11 cellular contexts compared by ENCODE assay signal in the genomic region with DNA sequence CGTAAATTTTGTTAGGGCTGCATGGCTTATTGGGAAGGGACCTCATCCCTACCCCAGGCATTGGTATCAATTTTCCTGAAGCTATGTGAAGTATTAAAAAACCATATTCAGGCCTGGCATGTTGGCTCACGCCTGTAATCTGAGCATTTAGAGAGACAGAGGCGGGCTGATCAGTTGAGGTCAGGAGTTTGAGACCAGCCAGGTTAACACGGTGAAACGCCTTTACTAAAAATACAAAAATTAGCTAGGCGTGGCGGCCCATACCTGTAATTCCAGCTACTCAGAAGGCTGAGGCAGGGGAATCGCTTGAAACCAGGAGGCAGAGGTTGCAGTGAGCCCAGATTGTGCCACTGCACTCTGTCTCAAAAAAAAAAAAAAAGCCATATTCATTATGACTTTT. TPM values are rescaled to one million over a fixed set of nuclear protein-coding genes. Genes with fewer than 3 reads are reported as not detected.
DNase-seq lines count a peak whose midpoint lies in the region; ATAC-seq and TF ChIP-seq lines count a peak whose summit lies in the region.
"Had no signal": no experiment of that assay in that cellular context is flagged by ENCODE, and none has a peak within 500 bp of the region (broad histone marks: within the 10 kb centered on the region; RNA-seq: fewer than 3 reads in every experiment).

No MANE protein-coding gene starts in this region.

- POLR2A ChIA-PET in activated CD4-positive, alpha-beta T cell treated with anti-CD3 and anti-CD28 coated beads, Interleukin-2, amount 10 ng/mL, durations not matched to agents 7 days and 5 days (lab: Charles Lee), result no interaction called here

- peak overlapping the region; percentile 14 for H4K91ac ChIP-seq in trophoblast cell (ENCODE audit: low read depth, low read length)

- no peaks in the 10 kb centered on the region for H3K9me3 Mint-ChIP-seq in activated CD4-positive, alpha-beta T cell treated with anti-CD3 and anti-CD28 coated beads, Interleukin-2, amount 10 ng/mL, durations not matched to agents 7 days and 5 days

- H3K27ac Mint-ChIP-seq in activated CD4-positive, alpha-beta T cell treated with anti-CD3 and anti-CD28 coated beads, Interleukin-2, amount 10 ng/mL, durations not matched to agents 7 days and 5 days, result peak overlapping the region; percentile 41

- H2BK120ac ChIP-seq in trophoblast cell (ENCODE audit: insufficient read depth, low read length, poor library complexity), result no peak overlapping the region

- no peak overlapping the region for H2BK12ac ChIP-seq in trophoblast cell (ENCODE audit: low read length)

- no peak for DNase-seq in activated CD4-positive, alpha-beta T cell treated with anti-CD3 and anti-CD28 coated beads, Interleukin-2, amount 10 ng/mL, durations not matched to agents 7 days and 5 days
- DNase-seq in activated CD4-positive, alpha-beta T cell treated with anti-CD3 and anti-CD28 coated beads, Interleukin-2, amount 50 U/mL, for 1 hour, result no peak
- DNase-seq in RWPE2 (ENCODE audit: low spot score) (no peak), epithelial cell of prostate (ENCODE audit: low read depth, low spot score) (no peak), trophoblast cell (peak in 1 of 2 donors; percentile 13), HUDEP-2 (lab: John Stamatoyannopoulos, UW; ENCODE audit: unreplicated experiment in 76 of 76) (no peak)
- DNase-seq in activated CD8-positive, alpha-beta memory T cell treated with anti-CD3 and anti-CD28 coated beads for 24 hours, result no peak
- DNase-seq: kidney glomerular epithelial cell, NCI-H2171 treated with DMSO at 0.1 percent for 48 hours had no signal

- H2AK5ac ChIP-seq in trophoblast cell (ENCODE audit: low read length), result no peak overlapping the region

- no peaks in the 10 kb centered on the region for H3K9me3 ChIP-seq in RWPE2 (ENCODE audit: severe bottlenecking)
- H3K9me3 ChIP-seq in trophoblast cell (ENCODE audit: insufficient read depth, low read depth, low read length), result no peaks in the 10 kb centered on the region
- H3K9me3 ChIP-seq: SK-N-SH had no signal

- H2BK5ac ChIP-seq in trophoblast cell (ENCODE audit: low read depth, low read length, poor library complexity), result no peak overlapping the region

- H3K4me1 Mint-ChIP-seq in activated CD4-positive, alpha-beta T cell treated with anti-CD3 and anti-CD28 coated beads, Interleukin-2, amount 10 ng/mL, durations not matched to agents 7 days and 5 days, result peaks cover 66% of the 10 kb centered on the region

- H3K4me3 Mint-ChIP-seq in activated CD4-positive, alpha-beta T cell treated with anti-CD3 and anti-CD28 coated beads, Interleukin-2, amount 10 ng/mL, durations not matched to agents 7 days and 5 days, result peak overlapping the region; percentile 66

- no peak for TF ChIP-seq CTCF in RWPE2 (IDR thresholded peaks at IDR 0.05; ENCODE audit: poor library complexity, severe bottlenecking)

- peak overlapping the region; percentile 65 for H4K8ac ChIP-seq in trophoblast cell (ENCODE audit: low read depth, low read length)

- H3K27ac ChIP-seq in RWPE2 (ENCODE audit: poor library complexity, severe bottlenecking), result peak overlapping the region; percentile 30
- peak overlapping the region; percentile 9 for H3K27ac ChIP-seq in epithelial cell of prostate
- H3K27ac ChIP-seq in trophoblast cell (ENCODE audit: low read depth, low read length), result no peak overlapping the region

- no peak overlapping the region for H2AFZ ChIP-seq in trophoblast cell (ENCODE audit: insufficient read depth, low read length, poor library complexity)

- no peak overlapping the region for H3K23ac ChIP-seq in trophoblast cell (ENCODE audit: low read length)

- no peak overlapping the region for H3K18ac ChIP-seq in trophoblast cell (ENCODE audit: low read length)

- H3K79me2 ChIP-seq in trophoblast cell (ENCODE audit: control insufficient read depth, insufficient read depth, low read length, poor library complexity), result peaks cover 12% of the 10 kb centered on the region

- CTCF ChIA-PET in activated CD4-positive, alpha-beta T cell treated with anti-CD3 and anti-CD28 coated beads, Interleukin-2, amount 10 ng/mL, durations not matched to agents 7 days and 5 days (lab: Charles Lee), result interaction anchor here (0.9 to 2.6 kb wide), 5 partner anchors 12 to 69 kb away, joined by 3 to 10 read pairs (median 4); no protein-coding TSS in a partner anchor

- no CpG with 5 or more reads among the region's 8 CpGs for WGBS in trophoblast cell (ENCODE audit: extremely low coverage, insufficient coverage, insufficient read length)

- H3K79me1 ChIP-seq in trophoblast cell (ENCODE audit: low read length), result peaks cover 8% of the 10 kb centered on the region

- H3K36me3 ChIP-seq in RWPE2 (ENCODE audit: low read depth), result peaks cover 3% of the 10 kb centered on the region; the same call in 1 of the 2 replicates
- no peaks in the 10 kb centered on the region for H3K36me3 ChIP-seq in trophoblast cell (ENCODE audit: control insufficient read depth in 1 of 2, insufficient read depth in 2 of 2, low read length in 2 of 2)

- H3K9ac ChIP-seq in trophoblast cell (ENCODE audit: low read length), result no peak overlapping the region
- H3K9ac ChIP-seq: SK-N-SH had no signal

- no peaks in the 10 kb centered on the region for H3K27me3 Mint-ChIP-seq in activated CD4-positive, alpha-beta T cell treated with anti-CD3 and anti-CD28 coated beads, Interleukin-2, amount 10 ng/mL, durations not matched to agents 7 days and 5 days

- ATAC-seq in RWPE2 (ENCODE audit: low read depth) (peak; percentile 69), HG03378 (IDR thresholded peaks at IDR 0.05; ENCODE audit: unreplicated experiment) (no peak)

- H3K27me3 ChIP-seq in RWPE2 (ENCODE audit: insufficient read depth, poor library complexity, severe bottlenecking), result no peaks in the 10 kb centered on the region
- no peaks in the 10 kb centered on the region for H3K27me3 ChIP-seq in trophoblast cell (ENCODE audit: insufficient read depth, low read length)

- peak overlapping the region; percentile 35 for H3K4me3 ChIP-seq in RWPE2 (ENCODE audit: severe bottlenecking)
- H3K4me3 ChIP-seq in trophoblast cell (ENCODE audit: low read depth, low read length), result no peak overlapping the region

- H4K12ac ChIP-seq in trophoblast cell (ENCODE audit: low read depth, low read length), result peak overlapping the region; percentile 18

- peak overlapping the region; percentile 83 for H3K4ac ChIP-seq in trophoblast cell (ENCODE audit: low read depth, low read length)

- H3K14ac ChIP-seq in trophoblast cell (ENCODE audit: low read length), result no peak overlapping the region

- peaks cover 13% of the 10 kb centered on the region for H3K36me3 Mint-ChIP-seq in activated CD4-positive, alpha-beta T cell treated with anti-CD3 and anti-CD28 coated beads, Interleukin-2, amount 10 ng/mL, durations not matched to agents 7 days and 5 days (ENCODE audit: low read depth)

- H3K4me2 ChIP-seq in trophoblast cell (ENCODE audit: low read length), result peak overlapping the region; percentile 73
- H3K4me2 ChIP-seq: SK-N-SH had no signal

- H3K4me1 ChIP-seq in RWPE2 (ENCODE audit: insufficient read depth, poor library complexity, severe bottlenecking) (peaks cover 20% of the 10 kb centered on the region), trophoblast cell (ENCODE audit: control insufficient read depth in 1 of 2, insufficient read depth in 2 of 2, low read length in 2 of 2) (peaks cover 4 to 8% of the 10 kb centered on the region in 2 experiments)

RNA-seq across cellular contexts. Expression of gene TASOR2, which starts 7.1 kb away (rescaled TPM):
- 10 to 100 TPM; 45.7 to 49.4 TPM for total RNA-seq in activated CD4-positive, alpha-beta T cell treated with anti-CD3 and anti-CD28 coated beads, Interleukin-2, amount 10 ng/mL, durations not matched to agents 7 days and 5 days
- polyA plus RNA-seq in trophoblast cell (2013), result 28.3 and 29.3 TPM in 2 replicates

RNA-seq across cellular contexts. Expression of gene ASB13, which starts 25.4 kb away (rescaled TPM):
- total RNA-seq in activated CD4-positive, alpha-beta T cell treated with anti-CD3 and anti-CD28 coated beads, Interleukin-2, amount 10 ng/mL, durations not matched to agents 7 days and 5 days, result 1 to 10 TPM; 4.5 to 6.0 TPM
- polyA plus RNA-seq in trophoblast cell (2013), result 3.3 and 3.7 TPM in 2 replicates
